In the genomic region with DNA sequence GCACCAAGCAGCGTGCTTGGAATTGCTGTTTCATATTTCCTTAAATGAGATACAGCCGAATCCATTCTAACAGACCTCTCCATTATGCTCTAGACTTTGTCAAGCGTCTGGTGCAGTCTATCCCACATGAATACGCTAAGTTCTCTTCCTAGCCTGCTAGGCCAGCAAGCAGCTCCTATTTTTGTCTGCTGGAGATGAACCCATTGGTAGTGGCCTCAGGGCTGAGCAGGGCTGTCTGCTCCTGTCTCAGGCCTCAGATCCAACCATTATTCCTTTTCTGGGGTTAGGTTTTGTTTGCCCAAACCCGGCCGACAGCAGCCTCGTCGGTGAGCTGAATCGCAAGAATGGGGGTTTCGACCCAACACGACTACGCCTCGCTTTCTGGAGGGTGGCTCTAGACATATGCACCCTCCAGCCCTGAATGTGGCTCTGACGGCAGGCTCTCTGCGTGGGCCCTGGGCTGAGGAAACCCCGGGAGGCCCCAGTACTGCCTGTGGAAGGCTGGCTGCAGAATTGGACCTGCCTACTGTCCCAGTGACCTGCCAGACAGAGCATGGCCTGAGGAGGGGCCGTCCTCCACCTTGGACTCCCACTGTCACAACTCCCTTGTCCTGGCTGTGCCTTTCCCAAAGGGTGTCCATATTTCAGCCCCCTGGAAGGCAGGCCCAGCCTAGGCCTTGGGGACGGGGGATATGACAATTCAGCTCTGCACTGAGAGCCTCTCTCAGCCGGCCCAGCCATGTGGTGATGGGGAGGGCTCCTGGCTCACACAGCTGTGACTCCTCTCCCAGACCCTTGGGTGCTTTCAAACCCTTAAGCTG, we compare ENCODE assay signal across 16 cellular contexts.
DNase-seq lines count a peak whose midpoint lies in the region; ATAC-seq and TF ChIP-seq lines count a peak whose summit lies in the region.
"Had no signal": no experiment of that assay in that cellular context is flagged by ENCODE, and none has a peak within 500 bp of the region (broad histone marks: within the 10 kb centered on the region; RNA-seq: fewer than 3 reads in every experiment).

No MANE protein-coding gene starts in this region.

- no peak overlapping the region for H2BK120ac ChIP-seq in IMR-90 (ENCODE audit: low read depth, low read length)
- H2BK120ac ChIP-seq in mesenchymal stem cell (ENCODE audit: low read depth, low read length), result no peak overlapping the region

- H3K27me3 Mint-ChIP-seq in activated CD4-positive, alpha-beta memory T cell treated with anti-CD3 and anti-CD28 coated beads for 36 hours, result no peaks in the 10 kb centered on the region
- H3K27me3 Mint-ChIP-seq: B cell had no signal

- H2BK15ac ChIP-seq in IMR-90 (ENCODE audit: low read depth, low read length), result no peak overlapping the region
- H2BK15ac ChIP-seq in mesenchymal stem cell (ENCODE audit: low read depth, poor library complexity, severe bottlenecking), result no peak overlapping the region

- H3K27ac ChIP-seq in IMR-90 (ENCODE audit: insufficient read depth, low read length) (no peak overlapping the region), colonic mucosa (no peak overlapping the region), mesenchymal stem cell (ENCODE audit: low read length, poor library complexity, severe bottlenecking) (no peak overlapping the region), spleen (no peak overlapping the region)

- intact Hi-C loops in IMR-90 (cut with micrococcal nuclease), result no loop called here
- intact Hi-C loops in colonic mucosa (cut with DNase I), result no loop called here
- intact Hi-C loops in spleen (cut with DNase I; ENCODE audit: low total_unique reads), result no loop called here
- intact Hi-C loops in activated CD4-positive, alpha-beta memory T cell treated with anti-CD3 and anti-CD28 coated beads for 36 hours (cut with micrococcal nuclease), result no loop called here

- H2AK5ac ChIP-seq in IMR-90 (ENCODE audit: low read depth, low read length) (no peak overlapping the region), mesenchymal stem cell (ENCODE audit: low read length, severe bottlenecking) (no peak overlapping the region)

- H3K27me3 ChIP-seq in IMR-90 (ENCODE audit: control insufficient read depth, insufficient read depth, low read length), result no peaks in the 10 kb centered on the region
- H3K27me3 ChIP-seq in colonic mucosa, result no peaks in the 10 kb centered on the region
- H3K27me3 ChIP-seq in mesenchymal stem cell (ENCODE audit: control insufficient read depth in 1 of 2, insufficient read depth in 1 of 2, low read length in 2 of 2), result no peaks in the 10 kb centered on the region
- H3K27me3 ChIP-seq in spleen (replicated peaks in 1 of 7), result peaks cover 0 to 5% (median 0%) of the 10 kb centered on the region in 7 donors

- H4K20me1 ChIP-seq in IMR-90 (ENCODE audit: insufficient read depth, low read length), result no peaks in the 10 kb centered on the region

- H3K18ac ChIP-seq in IMR-90 (ENCODE audit: low read depth, low read length) (no peak overlapping the region), mesenchymal stem cell (ENCODE audit: low read depth in 1 of 2, low read length in 2 of 2) (no peak overlapping the region)

- in situ Hi-C loops in IMR-90 (cut with MboI; ENCODE audit: low sequenced_read_pairs), result no loop called here

- TF ChIP-seq CTCF in IMR-90 (conservative IDR thresholded peaks at IDR 0.05; ENCODE audit: low read depth, low read length), result no peak
- no peak for TF ChIP-seq CTCF in colonic mucosa (IDR thresholded peaks at IDR 0.05)
- no peak for TF ChIP-seq CTCF in spleen (IDR thresholded peaks at IDR 0.05 in 8 of 11, conservative IDR thresholded peaks at IDR 0.05 in 3 of 11)
- no peak for TF ChIP-seq CTCF in foreskin fibroblast (IDR thresholded peaks at IDR 0.05; ENCODE audit: low read depth, low read length)

- POLR2A ChIA-PET in IMR-90 (lab: Charles Lee; ENCODE audit: unreplicated experiment), result no interaction called here
- POLR2A ChIA-PET in activated CD4-positive, alpha-beta memory T cell treated with anti-CD3 and anti-CD28 coated beads for 36 hours (lab: Charles Lee), result no interaction called here

- no peaks in the 10 kb centered on the region for H3K36me3 ChIP-seq in IMR-90 (ENCODE audit: control insufficient read depth, insufficient read depth, low read length)
- H3K36me3 ChIP-seq in colonic mucosa, result no peaks in the 10 kb centered on the region
- no peaks in the 10 kb centered on the region for H3K36me3 ChIP-seq in mesenchymal stem cell (ENCODE audit: control insufficient read depth in 1 of 2, insufficient read depth in 2 of 2, low read depth in 1 of 2, low read length in 2 of 2)
- H3K36me3 ChIP-seq in spleen, result no peaks in the 10 kb centered on the region

- H3K79me1 ChIP-seq in IMR-90 (ENCODE audit: low read depth in 1 of 2, low read length in 2 of 2), result no peaks in the 10 kb centered on the region
- no peaks in the 10 kb centered on the region for H3K79me1 ChIP-seq in mesenchymal stem cell (replicated peaks; ENCODE audit: low read length, poor library complexity, severe bottlenecking)

- H3K4me2 ChIP-seq in IMR-90 (ENCODE audit: low read depth, low read length) (no peak overlapping the region), mesenchymal stem cell (ENCODE audit: low read length, poor library complexity, severe bottlenecking) (no peak overlapping the region)

- H3K27ac Mint-ChIP-seq in activated CD4-positive, alpha-beta memory T cell treated with anti-CD3 and anti-CD28 coated beads for 36 hours, result no peak overlapping the region
- H3K27ac Mint-ChIP-seq: B cell; CD8-positive, alpha-beta T cell; HFFc6 had no signal

- H4K8ac ChIP-seq in IMR-90 (ENCODE audit: low read depth in 2 of 2, low read length in 2 of 2) (no peak overlapping the region), mesenchymal stem cell (ENCODE audit: low read length) (no peak overlapping the region)

- H3K36me3 Mint-ChIP-seq in activated CD4-positive, alpha-beta memory T cell treated with anti-CD3 and anti-CD28 coated beads for 36 hours, result no peaks in the 10 kb centered on the region
- H3K36me3 Mint-ChIP-seq: CD8-positive, alpha-beta T cell had no signal

- H3K4me3 ChIP-seq in IMR-90 (ENCODE audit: insufficient read depth, low read depth, low read length) (no peak overlapping the region), colonic mucosa (no peak overlapping the region), mesenchymal stem cell (ENCODE audit: insufficient read depth in 1 of 2, low read depth in 1 of 2, low read length in 2 of 2) (no peak overlapping the region), spleen (no peak overlapping the region), foreskin fibroblast (ENCODE audit: low read depth in 1 of 2, low read length in 2 of 2) (no peak overlapping the region)

- H3K14ac ChIP-seq in IMR-90 (replicated peaks; ENCODE audit: low read depth, low read length) (no peak overlapping the region), mesenchymal stem cell (ENCODE audit: low read length in 2 of 2) (no peak overlapping the region)

- CTCF ChIA-PET in IMR-90 (lab: Yijun Ruan, JAX), result no interaction called here
- CTCF ChIA-PET in activated CD4-positive, alpha-beta memory T cell treated with anti-CD3 and anti-CD28 coated beads for 36 hours (lab: Charles Lee), result no interaction called here

- H3K4ac ChIP-seq in IMR-90 (ENCODE audit: low read depth, low read length), result no peak overlapping the region
- H3K4ac ChIP-seq in mesenchymal stem cell (ENCODE audit: low read depth in 1 of 2, low read length in 2 of 2), result no peak overlapping the region

- no peaks in the 10 kb centered on the region for H3K9me1 ChIP-seq in IMR-90 (ENCODE audit: insufficient read depth, low read length)

- no peaks in the 10 kb centered on the region for H3K9me3 Mint-ChIP-seq in activated CD4-positive, alpha-beta memory T cell treated with anti-CD3 and anti-CD28 coated beads for 36 hours
- H3K9me3 Mint-ChIP-seq: CD8-positive, alpha-beta T cell had no signal

- H4K5ac ChIP-seq in IMR-90 (ENCODE audit: low read depth, low read length), result no peak overlapping the region

- 64% methylated on average over 14 of the region's 19 CpGs; no CpG with 5 or more reads in 1 of the 2 experiments for WGBS in IMR-90 (ENCODE audit: extremely low coverage in 2 of 2, insufficient read length in 1 of 2), 2 experiments
- WGBS in mesenchymal stem cell, result 80% methylated on average over 19 of the region's 19 CpGs
- WGBS in spleen, 5 donors, result 83 to 89% (median 85%) methylated on average over 18 to 19 of the region's 19 CpGs

- H2BK12ac ChIP-seq in mesenchymal stem cell (ENCODE audit: low read length in 2 of 2), result no peak overlapping the region

- no peak overlapping the region for H3K56ac ChIP-seq in IMR-90 (ENCODE audit: extremely low read depth, insufficient read depth, low read length)

- no peak overlapping the region for H2BK20ac ChIP-seq in IMR-90 (ENCODE audit: low read depth, low read length)

- H2BK5ac ChIP-seq in IMR-90 (ENCODE audit: low read depth, low read length, poor library complexity, severe bottlenecking), result no peak overlapping the region
- H2BK5ac ChIP-seq in mesenchymal stem cell (ENCODE audit: low read depth, low read length, poor library complexity, severe bottlenecking), result no peak overlapping the region

- BruUV-seq in IMR-90 (replicated peaks; lab: Mats Ljungman, UMichigan), result no TSS peak

- no peak for TF ChIP-seq RAD21 in IMR-90 (IDR thresholded peaks at IDR 0.05; ENCODE audit: low read length)

- dilution Hi-C loops in IMR-90 (cut with HindIII; ENCODE audit: low sequenced_read_pairs, unreplicated experiment), result no loop called here

- peaks cover 44% of the 10 kb centered on the region for H3K9me3 ChIP-seq in IMR-90 (ENCODE audit: control insufficient read depth, insufficient read depth, low read length)
- H3K9me3 ChIP-seq in colonic mucosa, result no peaks in the 10 kb centered on the region
- no peaks in the 10 kb centered on the region for H3K9me3 ChIP-seq in mesenchymal stem cell (ENCODE audit: control insufficient read depth, low read length)
- no peaks in the 10 kb centered on the region for H3K9me3 ChIP-seq in spleen

- DNase-seq in IMR-90 (no peak), colonic mucosa (peak; percentile 8), mesenchymal stem cell (no peak), spleen (peak; percentile 64), foreskin fibroblast (no peak), NOMO-1 (lab: John Stamatoyannopoulos, UW; ENCODE audit: unreplicated experiment in 2 of 2) (no peak)
- DNase-seq in activated CD4-positive, alpha-beta memory T cell treated with anti-CD3 and anti-CD28 coated beads for 36 hours, result no peak
- DNase-seq: HFFc6, MM.1S, NCI-H1105 treated with DMSO at 0.1 percent for 48 hours, NCI-H446, NCI-H748 treated with DMSO at 0.1 percent for 48 hours, Right ventricle myocardium superior had no signal

- TF ChIP-seq POLR2A in IMR-90 (IDR thresholded peaks at IDR 0.05; ENCODE audit: low read depth, low read length) (no peak), spleen (IDR thresholded peaks at IDR 0.05) (no peak)

- H2AK9ac ChIP-seq in IMR-90 (replicated peaks; ENCODE audit: low read depth, low read length, poor library complexity), result no peak overlapping the region

- no peak overlapping the region for H3K23ac ChIP-seq in IMR-90 (ENCODE audit: low read depth, low read length)
- no peak overlapping the region for H3K23ac ChIP-seq in mesenchymal stem cell (ENCODE audit: low read length in 2 of 2)

- H4K91ac ChIP-seq in IMR-90 (ENCODE audit: insufficient read depth, low read depth, low read length) (no peak overlapping the region), mesenchymal stem cell (ENCODE audit: low read length) (peak overlapping the region; percentile 11)

- H3K9ac ChIP-seq in IMR-90 (ENCODE audit: low read depth, low read length), result no peak overlapping the region
- H3K9ac ChIP-seq in colonic mucosa (ENCODE audit: low read depth in 2 of 2, low read length in 2 of 2), result no peak overlapping the region
- no peak overlapping the region for H3K9ac ChIP-seq in mesenchymal stem cell (ENCODE audit: low read length)

- no peaks in the 10 kb centered on the region for H3K4me1 Mint-ChIP-seq in activated CD4-positive, alpha-beta memory T cell treated with anti-CD3 and anti-CD28 coated beads for 36 hours (ENCODE audit: low read depth)
- H3K4me1 Mint-ChIP-seq: B cell had no signal

- H3K4me1 ChIP-seq in IMR-90 (ENCODE audit: control insufficient read depth, insufficient read depth, low read length) (no peaks in the 10 kb centered on the region), colonic mucosa (no peaks in the 10 kb centered on the region), mesenchymal stem cell (ENCODE audit: control insufficient read depth, insufficient read depth, low read depth, low read length) (no peaks in the 10 kb centered on the region), spleen (no peaks in the 10 kb centered on the region)

- no peak overlapping the region for H3K4me3 Mint-ChIP-seq in activated CD4-positive, alpha-beta memory T cell treated with anti-CD3 and anti-CD28 coated beads for 36 hours
- H3K4me3 Mint-ChIP-seq: B cell; CD8-positive, alpha-beta T cell; HFFc6 had no signal

- H2AFZ ChIP-seq in IMR-90 (replicated peaks; ENCODE audit: low read length, poor library complexity) (peak overlapping the region; percentile 43), mesenchymal stem cell (ENCODE audit: low read depth, low read length) (no peak overlapping the region)

- ATAC-seq in IMR-90 (ENCODE audit: low read depth), result no peak
- no peak for ATAC-seq in HG02571 (IDR thresholded peaks at IDR 0.05; ENCODE audit: unreplicated experiment)
- ATAC-seq: CD8-positive, alpha-beta T cell had no signal

Comparison
In these comparisons a context has a peak if more than half of its experiments do, and no peak if none do; other contexts are left out.
1. DNase-seq: peak in colonic mucosa (single experiment) and spleen (single experiment); none in IMR-90 (single experiment), mesenchymal stem cell (single experiment), foreskin fibroblast (0 of 2), NOMO-1 (0 of 2) and activated CD4-positive, alpha-beta memory T cell treated with anti-CD3 and anti-CD28 coated beads for 36 hours (single experiment).